In the genomic region with DNA sequence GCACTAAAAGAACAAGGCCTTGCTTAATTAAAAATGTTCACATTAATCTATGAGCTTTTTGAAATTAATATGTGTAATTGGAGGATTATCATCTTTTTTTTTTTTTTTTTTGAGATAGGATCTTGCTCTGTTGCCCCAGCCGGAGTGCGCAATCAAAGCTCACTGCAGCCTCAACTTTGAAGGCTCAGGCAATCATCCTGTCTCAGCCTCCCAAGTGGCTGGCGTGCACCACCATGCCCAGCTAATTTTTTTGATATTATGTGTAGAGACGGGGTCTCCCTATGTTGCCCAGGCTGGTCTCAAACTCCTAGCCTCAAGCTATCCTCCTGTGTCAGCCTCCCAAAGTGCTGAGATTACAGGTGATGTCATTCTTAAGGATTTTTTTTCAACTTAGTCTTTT, we compare ENCODE assay signal across 27 cellular contexts.
"Had no signal": no experiment of that assay in that cellular context is flagged by ENCODE, and none has a peak within 500 bp of the region (broad histone marks: within the 10 kb centered on the region; RNA-seq: fewer than 3 reads in every experiment).

No MANE protein-coding gene starts in this region.

- H3K4me1 ChIP-seq: pancreas, prostate gland, spleen, stomach, thyroid gland, tibial nerve, upper lobe of left lung had no signal

- FAIRE-seq: pancreas, urothelium cell line had no signal

- H3K27ac ChIP-seq: neutrophil, pancreas, prostate gland, skin epidermis, spleen, stomach, thoracic aorta, thyroid gland, tibial nerve, upper lobe of left lung had no signal

- H3K4me2 ChIP-seq: smooth muscle cell had no signal

- H3K36me3 ChIP-seq: pancreas, prostate gland, thyroid gland had no signal

- ATAC-seq: naive thymus-derived CD8-positive, alpha-beta T cell; natural killer cell treated with Interleukin-12 subunit alpha and Interleukin-12 subunit beta and Interleukin-15 and Interleukin-18, amount 100 ng/mL, for 72 hours; pancreas; right cardiac atrium; sciatic nerve; stimulated activated effector memory CD8-positive, alpha-beta T cell treated with anti-CD3 and anti-CD28 coated beads, Interleukin-12 subunit alpha, Interleukin-12 subunit beta, amount 100 ng/mL, for 72 hours; stimulated activated naive B cell treated with anti-CD40 and anti-IgM and Interleukin-4, amounts not matched to agents 10 μg/mL and 1 μg/mL and 100 μg/mL, for 72 hours had no signal

- DNase-seq: naive B cell; naive thymus-derived CD8-positive, alpha-beta T cell; nephron progenitor cell; nucleus accumbens; pancreas; retina; right cardiac atrium; spleen; stimulated activated CD4-positive, alpha-beta T cell treated with anti-CD3 and anti-CD28 coated beads, Interleukin-12 subunit alpha, Interleukin-12 subunit beta, amount 100 ng/mL, for 4 hours; stimulated activated CD4-positive, alpha-beta T cell treated with anti-CD3 and anti-CD28 coated beads, Interleukin-1b, Interleukin-23, amount 100 ng/mL, for 48 hours; stimulated activated CD4-positive, alpha-beta T cell treated with anti-CD3 and anti-CD28 coated beads, Interleukin-4, amount 100 ng/mL, for 1 hour; stimulated activated naive B cell treated with anti-CD40 and anti-IgM and Interleukin-4, amounts not matched to agents 10 μg/mL and 1 μg/mL and 100 μg/mL, for 72 hours; stimulated activated naive CD4-positive, alpha-beta T cell treated with Interleukin-2 at 50 U/mL for 16 hours; stomach; thyroid gland; trophoblast cell; upper lobe of left lung had no signal

- H3K4me3 ChIP-seq: pancreas, prostate gland, skin epidermis, smooth muscle cell, spleen, stomach, thoracic aorta, thyroid gland, tibial nerve, upper lobe of left lung had no signal

- H3K27me3 ChIP-seq: neutrophil, spleen, stomach, thyroid gland, upper lobe of left lung had no signal

- H3K9me3 ChIP-seq: neutrophil, pancreas, prostate gland, spleen, stomach, thoracic aorta, thyroid gland, tibial nerve, upper lobe of left lung had no signal
